In the genomic region with DNA sequence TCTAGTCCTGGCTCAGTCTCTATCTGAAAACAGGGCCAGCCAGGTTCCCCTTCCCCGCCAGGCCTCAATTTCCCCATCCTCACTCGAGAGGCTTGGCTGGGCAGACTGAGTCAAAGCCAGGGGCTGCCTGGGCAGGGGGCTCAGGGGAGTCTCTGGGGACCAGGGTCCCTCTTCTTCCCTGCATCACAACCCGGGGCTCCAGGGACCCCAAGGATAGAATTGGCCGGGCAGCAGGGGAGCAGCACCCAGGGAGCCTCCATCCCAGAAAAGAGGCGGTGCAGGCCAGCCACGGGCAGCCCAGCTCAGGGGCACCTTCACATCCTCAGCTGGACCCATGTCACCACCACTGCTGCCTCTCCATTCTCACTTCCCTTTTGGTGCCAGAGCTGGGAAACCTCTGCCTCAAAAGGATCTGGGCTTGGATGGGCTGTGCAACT, we compare ENCODE assay signal across 16 cellular contexts. TPM values are rescaled to one million over a fixed set of nuclear protein-coding genes. Genes with fewer than 3 reads are reported as not detected.
DNase-seq lines count a peak whose midpoint lies in the region; ATAC-seq and TF ChIP-seq lines count a peak whose summit lies in the region.
"Had no signal": no experiment of that assay in that cellular context is flagged by ENCODE, and none has a peak within 500 bp of the region (broad histone marks: within the 10 kb centered on the region; RNA-seq: fewer than 3 reads in every experiment).

No MANE protein-coding gene starts in this region.

- H3K9ac ChIP-seq in BLaER1 = peak overlapping the region; percentile 74

- intact Hi-C loops in psoas muscle (cut with DNase I) = no loop called here

- DNase-seq in NOMO-1 treated with dmso at 0.1 percent for 144 hours (lab: John Stamatoyannopoulos, UW; ENCODE audit: unreplicated experiment) = peak; percentile 82
- peak in 1 of 2 donors; percentile 39 for DNase-seq in psoas muscle
- no peak for DNase-seq in KBM-7
- no peak for DNase-seq in NCI-H2081 treated with DMSO at 0.1 percent for 48 hours (lab: John Stamatoyannopoulos, UW)
- DNase-seq in retina = no peak
- DNase-seq: activated CD4-positive, alpha-beta T cell treated with anti-CD3 and anti-CD28 coated beads, Interleukin-2, amount 50 U/mL, for 1 hour; activated naive CD8-positive, alpha-beta T cell treated with anti-CD3 and anti-CD28 coated beads for 36 hours; effector CD4-positive, alpha-beta T cell; GDM1; mammary epithelial cell; sigmoid colon; stimulated activated CD4-positive, alpha-beta T cell treated with anti-CD3 and anti-CD28 coated beads, Interleukin-4, amount 100 ng/mL, for 1 hour; T1000 had no signal

- no peaks in the 10 kb centered on the region for H3K36me3 ChIP-seq in BLaER1
- H3K36me3 ChIP-seq in gastroesophageal sphincter = no peaks in the 10 kb centered on the region
- no peaks in the 10 kb centered on the region for H3K36me3 ChIP-seq in psoas muscle (ENCODE audit: insufficient read depth in 1 of 2, low read depth in 1 of 2)
- H3K36me3 ChIP-seq: sigmoid colon had no signal

- peaks cover 91% of the 10 kb centered on the region for H3K4me1 ChIP-seq in BLaER1
- H3K4me1 ChIP-seq in gastroesophageal sphincter = peaks cover 0 to 91% (median 53%) of the 10 kb centered on the region in 3 donors
- peaks cover 26% of the 10 kb centered on the region for H3K4me1 ChIP-seq in psoas muscle

- H3K4me3 ChIP-seq in BLaER1 = no peak overlapping the region
- H3K4me3 ChIP-seq in gastroesophageal sphincter = no peak overlapping the region
- no peak overlapping the region for H3K4me3 ChIP-seq in psoas muscle
- H3K4me3 ChIP-seq: sigmoid colon had no signal

- ATAC-seq in gastroesophageal sphincter = no peak
- ATAC-seq in psoas muscle = no peak
- ATAC-seq in esophagus mucosa = no peak

- TF ChIP-seq CTCF in gastroesophageal sphincter (IDR thresholded peaks at IDR 0.05) = no peak
- no peak for TF ChIP-seq CTCF in psoas muscle (IDR thresholded peaks at IDR 0.05)

- H3K27me3 ChIP-seq in BLaER1 (no peaks in the 10 kb centered on the region), gastroesophageal sphincter (no peaks in the 10 kb centered on the region), psoas muscle (ENCODE audit: insufficient read depth in 3 of 3, low read length in 2 of 3) (no peaks in the 10 kb centered on the region)
- H3K27me3 ChIP-seq: sigmoid colon had no signal

- TF ChIP-seq EP300 in gastroesophageal sphincter (IDR thresholded peaks at IDR 0.05) = no peak

- no peaks in the 10 kb centered on the region for H4K20me1 ChIP-seq in BLaER1

- H3K27ac ChIP-seq in BLaER1 = peak overlapping the region; percentile 92
- H3K27ac ChIP-seq in gastroesophageal sphincter = peak overlapping the region in 3 of 4 donors; percentile 52 to 64 (median 54)
- H3K27ac ChIP-seq in psoas muscle = peak overlapping the region; percentile 55

- TF ChIP-seq POLR2A in gastroesophageal sphincter (IDR thresholded peaks at IDR 0.05) = no peak

- H3K9me3 ChIP-seq in BLaER1 = no peaks in the 10 kb centered on the region
- H3K9me3 ChIP-seq in gastroesophageal sphincter = no peaks in the 10 kb centered on the region
- H3K9me3 ChIP-seq in psoas muscle = no peaks in the 10 kb centered on the region
- H3K9me3 ChIP-seq: sigmoid colon had no signal

- 80% methylated on average over 1 of the region's 6 CpGs; no CpG with 5 or more reads in 1 of the 2 donors for WGBS in gastroesophageal sphincter (ENCODE audit: low coverage in 1 of 2), 2 donors
- 80 to 93% (median 87%) methylated on average over 5 to 6 of the region's 6 CpGs for WGBS in psoas muscle, 3 donors

- in situ Hi-C loops in KBM-7 (cut with MboI; ENCODE audit: low pct_unique_long_range_greater_than_20kb, low sequenced_read_pairs) = no loop called here

- peak overlapping the region; percentile 91 for H3K4me2 ChIP-seq in BLaER1

RNA-seq across cellular contexts. Expression of a gene that starts 13.3 kb away (rescaled TPM):
- total RNA-seq in gastroesophageal sphincter (10 to 100 TPM; 45.0 to 77.9 (median 61.5) TPM), psoas muscle (10 to 100 TPM; 28.2 to 49.9 (median 31.9) TPM), esophagus mucosa (15.8 TPM)
- 10 to 100 TPM; 15.5 to 24.0 (median 20.7) TPM for polyA plus RNA-seq in psoas muscle
